ENCODE assay signal across 20 cellular contexts in the genomic region with DNA sequence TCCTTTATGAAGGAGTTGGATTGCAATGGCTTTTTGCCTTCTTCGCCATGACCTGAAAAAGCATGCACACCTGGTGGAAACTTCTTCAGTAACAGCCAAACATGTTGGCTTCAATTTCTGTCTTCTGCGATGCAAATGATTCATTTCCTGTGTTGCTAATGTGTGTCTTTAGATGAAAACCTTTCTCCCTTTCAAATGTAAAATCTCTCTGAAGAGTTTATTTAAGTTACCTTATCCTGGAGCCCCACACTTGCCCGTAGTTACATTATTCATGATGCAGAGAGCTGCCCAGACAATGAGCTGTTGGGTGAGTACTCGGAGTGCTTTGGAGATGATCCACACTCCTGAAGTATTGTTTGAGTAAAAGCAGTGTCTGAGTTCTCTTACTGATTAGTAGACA.
DNase-seq lines count a peak whose midpoint lies in the region; ATAC-seq and TF ChIP-seq lines count a peak whose summit lies in the region.
"Had no signal": no experiment of that assay in that cellular context is flagged by ENCODE, and none has a peak within 500 bp of the region (broad histone marks: within the 10 kb centered on the region; RNA-seq: fewer than 3 reads in every experiment).

No MANE protein-coding gene starts in this region.

- H3K27ac ChIP-seq in HUES64 (ENCODE audit: low read depth, low read length) = peak overlapping the region; percentile 82
- H3K27ac ChIP-seq: BLaER1 treated with 17β-estradiol and CSF1 and Interleukin-3, amounts not matched to agents 10 nM and 100 nM had no signal

- CTCF ChIA-PET in WTC11 (lab: Charles Lee) = no interaction called here
- CTCF ChIA-PET in activated CD4-positive, alpha-beta T cell treated with anti-CD3 and anti-CD28 coated beads, Interleukin-2, amount 10 ng/mL, durations not matched to agents 7 days and 5 days (lab: Charles Lee) = interaction anchor here (0.6 kb wide), 1 partner anchor 1158 kb away, joined by 4 read pairs; no protein-coding TSS in a partner anchor

- peaks cover 64% of the 10 kb centered on the region for H3K4me1 Mint-ChIP-seq in WTC11
- no peaks in the 10 kb centered on the region for H3K4me1 Mint-ChIP-seq in activated CD4-positive, alpha-beta T cell treated with anti-CD3 and anti-CD28 coated beads, Interleukin-2, amount 10 ng/mL, durations not matched to agents 7 days and 5 days
- H3K4me1 Mint-ChIP-seq: activated CD4-positive, alpha-beta T cell treated with anti-CD3 and anti-CD28 coated beads, Interleukin-2, amount 10 ng/mL, durations not matched to agents 24 days and 14 days; nephron progenitor cell; stimulated activated effector memory CD8-positive, alpha-beta T cell treated with anti-CD3 and anti-CD28 coated beads, Interleukin-12 subunit alpha, Interleukin-12 subunit beta, amount 100 ng/mL, for 72 hours had no signal

- no peaks in the 10 kb centered on the region for H3K27me3 ChIP-seq in HUES64 (ENCODE audit: insufficient read depth, low read length)

- peak; percentile 96 for ATAC-seq in WTC11
- ATAC-seq in GM21529 (IDR thresholded peaks at IDR 0.05; ENCODE audit: unreplicated experiment) = no peak
- ATAC-seq: stimulated activated effector memory CD8-positive, alpha-beta T cell treated with anti-CD3 and anti-CD28 coated beads, Interleukin-12 subunit alpha, Interleukin-12 subunit beta, amount 100 ng/mL, for 72 hours had no signal

- H3K9ac ChIP-seq in HUES64 (ENCODE audit: low read depth, low read length) = peak overlapping the region; percentile 56; the same call in 1 of the 2 replicates
- H3K9ac ChIP-seq: BLaER1 treated with 17β-estradiol and CSF1 and Interleukin-3, amounts not matched to agents 10 nM and 100 nM had no signal

- H3K9me3 Mint-ChIP-seq in WTC11 = peaks cover 13% of the 10 kb centered on the region
- H3K9me3 Mint-ChIP-seq in activated CD4-positive, alpha-beta T cell treated with anti-CD3 and anti-CD28 coated beads, Interleukin-2, amount 10 ng/mL, durations not matched to agents 7 days and 5 days = no peaks in the 10 kb centered on the region
- H3K9me3 Mint-ChIP-seq: activated CD4-positive, alpha-beta T cell treated with anti-CD3 and anti-CD28 coated beads, Interleukin-2, amount 10 ng/mL, durations not matched to agents 24 days and 14 days; nephron progenitor cell had no signal

- H3K4me3 ChIP-seq in HUES64 (ENCODE audit: low read length) = 0 out of 2 replicates have a peak overlapping the region, but pooled peaks have one; percentile 1
- H3K4me3 ChIP-seq: BLaER1 treated with 17β-estradiol and CSF1 and Interleukin-3, amounts not matched to agents 10 nM and 100 nM had no signal

- peaks cover 13% of the 10 kb centered on the region for H3K36me3 Mint-ChIP-seq in WTC11
- H3K36me3 Mint-ChIP-seq in activated CD4-positive, alpha-beta T cell treated with anti-CD3 and anti-CD28 coated beads, Interleukin-2, amount 10 ng/mL, durations not matched to agents 7 days and 5 days (ENCODE audit: low read depth) = no peaks in the 10 kb centered on the region
- H3K36me3 Mint-ChIP-seq: stimulated activated effector memory CD8-positive, alpha-beta T cell treated with anti-CD3 and anti-CD28 coated beads, Interleukin-12 subunit alpha, Interleukin-12 subunit beta, amount 100 ng/mL, for 72 hours had no signal

- POLR2A ChIA-PET in WTC11 (lab: Charles Lee) = no interaction called here
- POLR2A ChIA-PET in activated CD4-positive, alpha-beta T cell treated with anti-CD3 and anti-CD28 coated beads, Interleukin-2, amount 10 ng/mL, durations not matched to agents 7 days and 5 days (lab: Charles Lee) = no interaction called here

- H3K36me3 ChIP-seq in HUES64 (ENCODE audit: insufficient read depth, low read length) = no peaks in the 10 kb centered on the region
- H3K36me3 ChIP-seq: BLaER1 treated with 17β-estradiol and CSF1 and Interleukin-3, amounts not matched to agents 10 nM and 100 nM had no signal

- no peaks in the 10 kb centered on the region for H3K27me3 Mint-ChIP-seq in WTC11 (ENCODE audit: low read depth)
- no peaks in the 10 kb centered on the region for H3K27me3 Mint-ChIP-seq in activated CD4-positive, alpha-beta T cell treated with anti-CD3 and anti-CD28 coated beads, Interleukin-2, amount 10 ng/mL, durations not matched to agents 7 days and 5 days
- H3K27me3 Mint-ChIP-seq: activated CD4-positive, alpha-beta T cell treated with anti-CD3 and anti-CD28 coated beads, Interleukin-2, amount 10 ng/mL, durations not matched to agents 24 days and 14 days; dendritic cell treated with granulocyte-macrophage colony-stimulating factor and Interleukin-4, amounts not matched to agents 40 ng/mL and 50 ng/mL, for 4 days had no signal

- H3K4me3 Mint-ChIP-seq in WTC11 = peak overlapping the region; percentile 35; the same call in 1 of the 2 replicates
- H3K4me3 Mint-ChIP-seq in activated CD4-positive, alpha-beta T cell treated with anti-CD3 and anti-CD28 coated beads, Interleukin-2, amount 10 ng/mL, durations not matched to agents 7 days and 5 days = no peak overlapping the region
- H3K4me3 Mint-ChIP-seq: activated CD4-positive, alpha-beta T cell treated with anti-CD3 and anti-CD28 coated beads, Interleukin-2, amount 10 ng/mL, durations not matched to agents 24 days and 14 days; dendritic cell treated with granulocyte-macrophage colony-stimulating factor and Interleukin-4, amounts not matched to agents 40 ng/mL and 50 ng/mL, for 4 days; nephron progenitor cell; stimulated activated effector memory CD8-positive, alpha-beta T cell treated with anti-CD3 and anti-CD28 coated beads, Interleukin-12 subunit alpha, Interleukin-12 subunit beta, amount 100 ng/mL, for 72 hours had no signal

- WGBS in HUES64 = 20% methylated on average over 3 of the region's 4 CpGs

- TF ChIP-seq CTCF in WTC11 (IDR thresholded peaks at IDR 0.05) = no peak

- peaks cover 36% of the 10 kb centered on the region for H3K4me1 ChIP-seq in HUES64 (ENCODE audit: insufficient read depth, low read length)
- H3K4me1 ChIP-seq: BLaER1 treated with 17β-estradiol and CSF1 and Interleukin-3, amounts not matched to agents 10 nM and 100 nM had no signal

- H3K27ac Mint-ChIP-seq in WTC11 = peak overlapping the region; percentile 99
- H3K27ac Mint-ChIP-seq in activated CD4-positive, alpha-beta T cell treated with anti-CD3 and anti-CD28 coated beads, Interleukin-2, amount 10 ng/mL, durations not matched to agents 7 days and 5 days = no peak overlapping the region
- H3K27ac Mint-ChIP-seq: activated CD4-positive, alpha-beta T cell treated with anti-CD3 and anti-CD28 coated beads, Interleukin-2, amount 10 ng/mL, durations not matched to agents 24 days and 14 days; dendritic cell treated with granulocyte-macrophage colony-stimulating factor and Interleukin-4, amounts not matched to agents 40 ng/mL and 50 ng/mL, for 4 days; nephron progenitor cell; stimulated activated effector memory CD8-positive, alpha-beta T cell treated with anti-CD3 and anti-CD28 coated beads, Interleukin-12 subunit alpha, Interleukin-12 subunit beta, amount 100 ng/mL, for 72 hours had no signal

- H3K9me3 ChIP-seq in HUES64 (ENCODE audit: insufficient read depth, low read depth, low read length) = no peaks in the 10 kb centered on the region

- DNase-seq in EH (ENCODE audit: low read depth) (peak; percentile 1), WTC11 (ENCODE audit: low spot score) (no peak), iPS DF 4.7 (ENCODE audit: extremely low read depth, low spot score) (peak; percentile 49)
- no peak for DNase-seq in activated CD4-positive, alpha-beta T cell treated with anti-CD3 and anti-CD28 coated beads, Interleukin-2, amount 10 ng/mL, durations not matched to agents 7 days and 5 days
- no peak for DNase-seq in activated CD8-positive, alpha-beta memory T cell treated with anti-CD3 and anti-CD28 coated beads, Interleukin-2, amount 50 U/mL, for 4 hours
- DNase-seq in activated CD8-positive, alpha-beta memory T cell treated with anti-CD3 and anti-CD28 coated beads for 24 hours = no peak
- DNase-seq: activated CD4-positive, alpha-beta T cell treated with anti-CD3 and anti-CD28 coated beads, Interleukin-2, amount 10 ng/mL, durations not matched to agents 24 days and 14 days; activated CD8-positive, alpha-beta memory T cell treated with anti-CD3 and anti-CD28 coated beads, Interleukin-2, amount 50 U/mL, for 48 hours; activated effector memory CD4-positive, alpha-beta T cell treated with Interleukin-2 at 50 U/mL for 16 hours; Calu3; hippocampal formation; Kasumi-1; NCI-H69; nephron progenitor cell; posterior cingulate gyrus had no signal

TF ChIP-seq in WTC11, 78 proteins besides CTCF, POLR2A, EP300 and RAD21 (continues in another document):
- TF ChIP-seq ETV6 (CRISPR knock-in tag; IDR thresholded peaks at IDR 0.05) (no peak), FOXP4 (CRISPR knock-in tag; IDR thresholded peaks at IDR 0.05) (no peak)
- TF ChIP-seq, protein P1, sequence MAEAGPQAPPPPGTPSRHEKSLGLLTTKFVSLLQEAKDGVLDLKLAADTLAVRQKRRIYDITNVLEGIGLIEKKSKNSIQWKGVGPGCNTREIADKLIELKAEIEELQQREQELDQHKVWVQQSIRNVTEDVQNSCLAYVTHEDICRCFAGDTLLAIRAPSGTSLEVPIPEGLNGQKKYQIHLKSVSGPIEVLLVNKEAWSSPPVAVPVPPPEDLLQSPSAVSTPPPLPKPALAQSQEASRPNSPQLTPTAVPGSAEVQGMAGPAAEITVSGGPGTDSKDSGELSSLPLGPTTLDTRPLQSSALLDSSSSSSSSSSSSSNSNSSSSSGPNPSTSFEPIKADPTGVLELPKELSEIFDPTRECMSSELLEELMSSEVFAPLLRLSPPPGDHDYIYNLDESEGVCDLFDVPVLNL (CRISPR knock-in tag; IDR thresholded peaks at IDR 0.05; ENCODE audit: borderline replicate concordance, low read depth) = no peak

Comparison
In these comparisons a context has a peak if more than half of its experiments do, and no peak if none do; other contexts are left out.
1. DNase-seq: peak in EH (single experiment) and iPS DF 4.7 (single experiment); none in WTC11 (single experiment), activated CD4-positive, alpha-beta T cell treated with anti-CD3 and anti-CD28 coated beads, Interleukin-2, amount 10 ng/mL, durations not matched to agents 7 days and 5 days (single experiment), activated CD8-positive, alpha-beta memory T cell treated with anti-CD3 and anti-CD28 coated beads, Interleukin-2, amount 50 U/mL, for 4 hours (single experiment) and activated CD8-positive, alpha-beta memory T cell treated with anti-CD3 and anti-CD28 coated beads for 24 hours (single experiment).